8 cellular contexts compared by ENCODE assay signal in the genomic region with DNA sequence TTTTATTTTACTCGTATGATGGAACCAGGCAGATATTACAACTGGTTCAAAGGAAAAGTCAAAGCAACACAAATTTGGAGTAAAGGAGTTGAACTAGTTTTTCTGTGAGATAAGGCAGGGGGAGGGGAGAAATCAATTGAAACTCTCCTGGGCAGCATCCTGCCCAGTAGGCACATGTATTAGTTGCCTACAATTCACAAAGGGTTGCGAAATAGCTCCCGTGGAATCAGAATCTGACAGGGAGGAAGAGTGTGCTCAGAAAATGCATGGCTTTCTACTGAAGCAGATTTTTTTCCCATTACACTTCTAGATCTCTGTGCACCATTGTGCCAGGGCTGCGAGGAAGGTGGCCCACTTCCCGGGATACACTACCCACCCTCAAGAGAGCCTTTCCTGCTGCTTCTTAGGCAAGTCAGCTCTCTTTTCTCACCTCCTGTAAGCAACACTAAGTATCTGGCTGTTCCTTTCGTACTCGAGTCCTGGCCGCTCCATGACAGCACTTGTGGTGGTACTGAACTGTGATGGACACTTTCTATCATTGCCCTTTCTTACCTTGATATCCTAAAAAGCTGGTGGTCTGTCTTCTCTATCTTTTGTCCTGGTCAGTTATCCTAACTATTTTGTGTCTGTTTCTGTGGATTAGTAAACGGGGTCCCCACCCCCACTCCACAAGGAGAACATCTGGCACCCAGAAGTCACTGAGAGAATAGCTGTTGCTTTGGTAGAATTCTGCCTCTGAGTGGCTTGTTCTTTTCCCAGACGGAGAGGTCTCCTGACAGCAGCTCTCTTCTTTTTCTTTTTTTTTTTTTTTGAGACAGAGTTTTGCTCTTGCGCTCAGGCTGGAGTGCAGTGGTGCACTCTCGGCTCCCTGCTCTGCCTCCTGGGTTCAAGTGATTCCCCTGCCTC.
DNase-seq lines count a peak whose midpoint lies in the region; ATAC-seq and TF ChIP-seq lines count a peak whose summit lies in the region.

No MANE protein-coding gene starts in this region.

- 29 to 44% methylated on average over 12 of the region's 12 CpGs for WGBS in body of pancreas, 2 donors

- no peaks in the 10 kb centered on the region for H3K36me3 ChIP-seq in body of pancreas (replicated peaks in 1 of 2; ENCODE audit: insufficient read depth in 1 of 2, low read depth in 2 of 2)

- no peak for TF ChIP-seq CTCF in body of pancreas (IDR thresholded peaks at IDR 0.05)

- TF ChIP-seq POLR2A in body of pancreas (IDR thresholded peaks at IDR 0.05) = no peak

- H3K4me3 ChIP-seq in body of pancreas = no peak overlapping the region
- H3K4me3 ChIP-seq in skeletal muscle cell (ENCODE audit: low read depth, low read length) = no peak overlapping the region

- DNase-seq in NOMO-1 (lab: John Stamatoyannopoulos, UW; ENCODE audit: unreplicated experiment in 2 of 2) = peak; percentile 5 to 38
- no peak for DNase-seq in NOMO-1 treated with dmso at 0.1 percent for 144 hours (lab: John Stamatoyannopoulos, UW; ENCODE audit: unreplicated experiment)
- peak; percentile 29 to 67 (median 46) for DNase-seq in body of pancreas
- peak; percentile 23 for DNase-seq in skeletal muscle cell (ENCODE audit: low read depth)
- no peak for DNase-seq in LoVo (ENCODE audit: low spot score)
- DNase-seq in OCI-M2 (lab: John Stamatoyannopoulos, UW; ENCODE audit: unreplicated experiment) = no peak

- peaks cover 21% of the 10 kb centered on the region for H3K4me1 ChIP-seq in body of pancreas

- no peaks in the 10 kb centered on the region for H3K9me3 ChIP-seq in body of pancreas

- H3K27me3 ChIP-seq in body of pancreas = no peaks in the 10 kb centered on the region

- intact Hi-C loops in body of pancreas (cut with DNase I) = no loop called here

- H3K27ac ChIP-seq in body of pancreas = peak overlapping the region; percentile 36 to 82 (median 65)

- peak; percentile 1 for ATAC-seq in HG03520 (IDR thresholded peaks at IDR 0.05; ENCODE audit: unreplicated experiment)
- ATAC-seq in body of pancreas = peak; percentile 88
- no peak for ATAC-seq in GM18502 (IDR thresholded peaks at IDR 0.05; ENCODE audit: poor library complexity, unreplicated experiment)

Comparison
In these comparisons a context has a peak if more than half of its experiments do, and no peak if none do; other contexts are left out.
1. DNase-seq: peak in NOMO-1 (2 of 2), body of pancreas (4 of 4) and skeletal muscle cell (single experiment); none in NOMO-1 treated with dmso at 0.1 percent for 144 hours (single experiment), LoVo (single experiment) and OCI-M2 (single experiment).